Comparison of ENCODE assay signal across 27 cellular contexts in genomic region chr13:92761710-92762109, GRCh38.
DNase-seq lines count a peak whose midpoint lies in the region; ATAC-seq, FAIRE-seq and TF ChIP-seq lines count a peak whose summit lies in the region.
"Had no signal": no experiment of that assay in that cellular context is flagged by ENCODE, and none has a peak within 500 bp of the region (broad histone marks: within the 10 kb centered on the region; RNA-seq: fewer than 3 reads in every experiment).

No MANE protein-coding gene starts in this region.

- H3K4me2 ChIP-seq in HepG2 (ENCODE audit: low read depth, low read length): no peak overlapping the region
- H3K4me2 ChIP-seq: A549; BLaER1 treated with 17β-estradiol and CSF1 and Interleukin-3, amounts not matched to agents 10 nM and 100 nM had no signal

- no peak for TF ChIP-seq CTCF in HepG2 (CRISPR knock-in tag; IDR thresholded peaks at IDR 0.05)
- no peak for TF ChIP-seq CTCF in right lobe of liver (IDR thresholded peaks at IDR 0.05)
- no peak for TF ChIP-seq CTCF in endodermal cell (conservative IDR thresholded peaks at IDR 0.05)
- TF ChIP-seq CTCF in chondrocyte (IDR thresholded peaks at IDR 0.05): no peak
- no peak for TF ChIP-seq CTCF in heart right ventricle (IDR thresholded peaks at IDR 0.05)

- no peaks in the 10 kb centered on the region for H3K4me1 ChIP-seq in HepG2 (ENCODE audit: insufficient read depth, low read length)
- H3K4me1 ChIP-seq in right lobe of liver: no peaks in the 10 kb centered on the region
- no peaks in the 10 kb centered on the region for H3K4me1 ChIP-seq in endodermal cell (ENCODE audit: control insufficient read depth, insufficient read depth, low read length)
- H3K4me1 ChIP-seq in heart right ventricle: no peaks in the 10 kb centered on the region
- H3K4me1 ChIP-seq: A549; BLaER1 treated with 17β-estradiol and CSF1 and Interleukin-3, amounts not matched to agents 10 nM and 100 nM; Caco-2 had no signal

- H3K27ac ChIP-seq in HepG2 (ENCODE audit: extremely low read length, insufficient read depth, low read length) (no peak overlapping the region), right lobe of liver (no peak overlapping the region), endodermal cell (ENCODE audit: low read depth, low read length) (no peak overlapping the region), heart right ventricle (no peak overlapping the region)
- H3K27ac ChIP-seq: 22Rv1; A549; BLaER1 treated with 17β-estradiol and CSF1 and Interleukin-3, amounts not matched to agents 10 nM and 100 nM; C4-2B had no signal

- CTCF ChIA-PET in HepG2 (lab: Yijun Ruan, JAX; ENCODE audit: low intra/inter-chr PET ratio, low total read pairs): no interaction called here

- ATAC-seq in HepG2: no peak
- ATAC-seq in right lobe of liver: no peak
- no peak for ATAC-seq in GM21423 (IDR thresholded peaks at IDR 0.05; ENCODE audit: unreplicated experiment)
- no peak for ATAC-seq in heart right ventricle
- ATAC-seq: A549; CD8-positive, alpha-beta T cell; GM12878 had no signal

- H3K79me2 ChIP-seq in HepG2 (ENCODE audit: insufficient read depth, low read length): no peaks in the 10 kb centered on the region

- POLR2A ChIA-PET in HepG2 (lab: Yijun Ruan, JAX): no interaction called here

- no peak for FAIRE-seq in HepG2 (lab: Jason Lieb, UNC)
- FAIRE-seq: A549, GM12878, GM12892, GM18507 had no signal

- H3K36me3 ChIP-seq in HepG2 (replicated peaks in 1 of 2; ENCODE audit: control insufficient read depth in 1 of 2, insufficient read depth in 2 of 2, low read length in 2 of 2) (no peaks in the 10 kb centered on the region), right lobe of liver (no peaks in the 10 kb centered on the region), endodermal cell (ENCODE audit: control insufficient read depth, insufficient read depth, low read length) (no peaks in the 10 kb centered on the region), heart right ventricle (no peaks in the 10 kb centered on the region)
- H3K36me3 ChIP-seq: BLaER1 treated with 17β-estradiol and CSF1 and Interleukin-3, amounts not matched to agents 10 nM and 100 nM had no signal

- no peak overlapping the region for H2AFZ ChIP-seq in HepG2 (ENCODE audit: low read length)

- TF ChIP-seq POLR2A in HepG2 (IDR thresholded peaks at IDR 0.05; ENCODE audit: insufficient read depth in 1 of 2, low read depth in 2 of 2, low read length in 2 of 2) (no peak), right lobe of liver (IDR thresholded peaks at IDR 0.05) (no peak)

- intact Hi-C loops in HepG2 (cut with micrococcal nuclease; ENCODE audit: unreplicated experiment): no loop called here
- intact Hi-C loops in right lobe of liver (cut with DNase I): no loop called here
- intact Hi-C loops in heart right ventricle (cut with DNase I): no loop called here

- H3K9me3 ChIP-seq in HepG2 (ENCODE audit: low read length) (peaks cover 42% of the 10 kb centered on the region), right lobe of liver (peaks cover 0 to 7% (median 3%) of the 10 kb centered on the region in 4 donors), endodermal cell (ENCODE audit: control insufficient read depth, low read length) (peaks cover 40% of the 10 kb centered on the region), heart right ventricle (peaks cover 0 to 64% (median 26%) of the 10 kb centered on the region in 11 donors)
- H3K9me3 ChIP-seq: A549 had no signal

- WGBS in HepG2 (ENCODE audit: low lambda C conversion rate): 0% methylated on average over 1 of the region's 1 CpG
- WGBS in right lobe of liver (ENCODE audit: insufficient coverage, low coverage, low lambda C conversion rate, missing lambda C conversion rate): 35% methylated on average over 1 of the region's 1 CpG
- 100% methylated on average over 1 of the region's 1 CpG; no CpG with 5 or more reads in 1 of the 2 experiments for WGBS in endodermal cell (ENCODE audit: insufficient coverage in 1 of 2, insufficient read length in 1 of 2), 2 experiments
- 37 to 47% methylated on average over 1 of the region's 1 CpG for WGBS in heart right ventricle, 2 donors

- TF ChIP-seq RAD21 in HepG2 (CRISPR knock-in tag; IDR thresholded peaks at IDR 0.05): no peak

- H3K9me3 Mint-ChIP-seq in endodermal cell (peaks cover 35% of the 10 kb centered on the region), chondrocyte (ENCODE audit: low read depth) (peaks cover 39% of the 10 kb centered on the region)

- DNase-seq in HepG2 (ENCODE audit: low spot score) (no peak), right lobe of liver (no peak), OCI-M1 (lab: John Stamatoyannopoulos, UW) (peak; percentile 12), endodermal cell (no peak), chondrocyte (ENCODE audit: low spot score) (no peak), heart right ventricle (no peak)
- DNase-seq: AML-193; Caco-2; Calu3; CD4-positive, alpha-beta T cell; CD8-positive, alpha-beta T cell; DMS 273 treated with DMSO at 0.1 percent for 48 hours; DMS153; DMS53; DMS79; DND-41; EL; GDM1 had no signal

- TF ChIP-seq EP300 in HepG2 (IDR thresholded peaks at IDR 0.05; ENCODE audit: low read depth in 2 of 2, low read length in 2 of 2) (no peak), HepG2 (CRISPR knock-in tag; IDR thresholded peaks at IDR 0.05; ENCODE audit: borderline replicate concordance) (no peak)

- H4K20me1 ChIP-seq in HepG2 (ENCODE audit: insufficient read depth, low read length): no peaks in the 10 kb centered on the region
- H4K20me1 ChIP-seq: BLaER1 treated with 17β-estradiol and CSF1 and Interleukin-3, amounts not matched to agents 10 nM and 100 nM had no signal

- H3K36me3 Mint-ChIP-seq in endodermal cell (ENCODE audit: low read depth): no peaks in the 10 kb centered on the region
- H3K36me3 Mint-ChIP-seq in chondrocyte (ENCODE audit: low read depth): peaks cover 9% of the 10 kb centered on the region
- H3K36me3 Mint-ChIP-seq: CD8-positive, alpha-beta T cell had no signal

- H3K9ac ChIP-seq in HepG2 (ENCODE audit: insufficient read depth, low read depth, low read length) (no peak overlapping the region), endodermal cell (ENCODE audit: extremely low read depth, low read length, poor library complexity, severe bottlenecking) (no peak overlapping the region)
- H3K9ac ChIP-seq: BLaER1 treated with 17β-estradiol and CSF1 and Interleukin-3, amounts not matched to agents 10 nM and 100 nM had no signal

- H3K4me3 Mint-ChIP-seq in endodermal cell (no peak overlapping the region), chondrocyte (ENCODE audit: unreplicated experiment) (no peak overlapping the region)
- H3K4me3 Mint-ChIP-seq: B cell; CD4-positive, alpha-beta T cell; CD8-positive, alpha-beta T cell had no signal

- H3K27ac Mint-ChIP-seq in endodermal cell (no peak overlapping the region), chondrocyte (ENCODE audit: unreplicated experiment) (no peak overlapping the region)
- H3K27ac Mint-ChIP-seq: B cell; CD4-positive, alpha-beta T cell; CD8-positive, alpha-beta T cell had no signal

- H3K4me1 Mint-ChIP-seq in endodermal cell: no peaks in the 10 kb centered on the region
- no peaks in the 10 kb centered on the region for H3K4me1 Mint-ChIP-seq in chondrocyte (ENCODE audit: low read depth)
- H3K4me1 Mint-ChIP-seq: B cell had no signal

- BruUV-seq in HepG2 (replicated peaks; lab: Mats Ljungman, UMichigan): no TSS peak

- H3K27me3 Mint-ChIP-seq in endodermal cell (ENCODE audit: insufficient read depth) (no peaks in the 10 kb centered on the region), chondrocyte (ENCODE audit: low read depth) (peaks cover 1% of the 10 kb centered on the region)
- H3K27me3 Mint-ChIP-seq: B cell; CD4-positive, alpha-beta T cell had no signal

- in situ Hi-C loops in HepG2 (cut with HindIII; ENCODE audit: extremely low pct_ligation_motif_present, low pct_unique_long_range_greater_than_20kb): no loop called here

- H3K27me3 ChIP-seq in HepG2 (ENCODE audit: control insufficient read depth in 1 of 2, insufficient read depth in 2 of 2, low read length in 2 of 2): no peaks in the 10 kb centered on the region
- H3K27me3 ChIP-seq in right lobe of liver: no peaks in the 10 kb centered on the region
- no peaks in the 10 kb centered on the region for H3K27me3 ChIP-seq in endodermal cell (ENCODE audit: control insufficient read depth, insufficient read depth, low read length, poor library complexity, severe bottlenecking)
- no peaks in the 10 kb centered on the region for H3K27me3 ChIP-seq in heart right ventricle
- H3K27me3 ChIP-seq: BLaER1 treated with 17β-estradiol and CSF1 and Interleukin-3, amounts not matched to agents 10 nM and 100 nM had no signal

- H3K4me3 ChIP-seq in HepG2 (replicated peaks in 1 of 3; ENCODE audit: insufficient read depth in 1 of 3, low read depth in 2 of 3, low read length in 3 of 3): no peak overlapping the region
- no peak overlapping the region for H3K4me3 ChIP-seq in right lobe of liver
- H3K4me3 ChIP-seq in endodermal cell (ENCODE audit: low read length): peak overlapping the region; percentile 57
- no peak overlapping the region for H3K4me3 ChIP-seq in heart right ventricle
- H3K4me3 ChIP-seq: A549; BLaER1 treated with 17β-estradiol and CSF1 and Interleukin-3, amounts not matched to agents 10 nM and 100 nM; GM12878 had no signal

TF ChIP-seq in HepG2, 621 proteins besides CTCF, POLR2A, EP300 and RAD21:
- TF ChIP-seq ZNF788 (CRISPR knock-in tag; IDR thresholded peaks at IDR 0.05; ENCODE audit: borderline replicate concordance): no peak
- TF ChIP-seq ZFP1 (CRISPR knock-in tag; IDR thresholded peaks at IDR 0.05): peak; percentile 82; the same call in 1 of the 2 replicates
